Comparison of ENCODE assay signal across 23 cellular contexts in genomic region chr9:87327567-87328125, GRCh38.
A peak's percentile ranks its signal among the peaks of the same experiment; 100 is the strongest.
DNase-seq lines count a peak whose midpoint lies in the region; ATAC-seq, FAIRE-seq and TF ChIP-seq lines count a peak whose summit lies in the region.
"Had no signal": no experiment of that assay in that cellular context is flagged by ENCODE, and none has a peak within 500 bp of the region (broad histone marks: within the 10 kb centered on the region; RNA-seq: fewer than 3 reads in every experiment).

No MANE protein-coding gene starts in this region.

- H3K27me3 ChIP-seq in Caco-2 (replicated peaks; ENCODE audit: control insufficient read depth, insufficient read depth, low read length): no peaks in the 10 kb centered on the region

- H3K4me3 ChIP-seq in Caco-2 (ENCODE audit: low read depth, low read length): no peak overlapping the region
- H3K4me3 ChIP-seq: skin epidermis, tibial artery had no signal

- peak; percentile 65 for DNase-seq in EH (ENCODE audit: low read depth)
- peak; percentile 65 for DNase-seq in RWPE1 (ENCODE audit: low spot score)
- DNase-seq in dedifferentiated amniotic fluid mesenchymal stem cell (ENCODE audit: extremely low spot score): peak; percentile 63
- DNase-seq in osteocyte (ENCODE audit: extremely low spot score, unreplicated experiment): no peak
- no peak for DNase-seq in Caco-2
- no peak for DNase-seq in nephron progenitor cell
- DNase-seq in D721Med (ENCODE audit: insufficient read length, low spot score): no peak
- DNase-seq: activated CD4-positive, alpha-beta T cell treated with anti-CD3 and anti-CD28 coated beads, Interleukin-2, amount 10 ng/mL, durations not matched to agents 24 days and 14 days; activated naive CD8-positive, alpha-beta T cell treated with anti-CD3 and anti-CD28 coated beads for 36 hours; COR-L47; dermis blood vessel endothelial cell; erythroblast; NCI-H1436; NCI-H2171; NCI-H526 treated with DMSO at 0.1 percent for 48 hours; SHP77; stimulated activated CD4-positive, alpha-beta T cell treated with anti-CD3 and anti-CD28 coated beads, Interleukin-4, amount 100 ng/mL, for 1 hour; stimulated activated naive CD8-positive, alpha-beta T cell treated with anti-CD3 and anti-CD28 coated beads, Interleukin-15, Interleukin-2, amounts not matched to agents 100 U/mL and 50 U/mL, for 24 hours; tibial artery had no signal

- 0 out of 2 replicates have a peak, but pooled peaks cover 3% of the 10 kb centered on the region for H3K9me3 ChIP-seq in Caco-2

- no peak for FAIRE-seq in D721Med (lab: Jason Lieb, UNC)

- no peak for ATAC-seq in HG02885 (IDR thresholded peaks at IDR 0.05; ENCODE audit: poor library complexity, unreplicated experiment)
- ATAC-seq: stimulated activated naive CD8-positive, alpha-beta T cell treated with anti-CD3 and anti-CD28 coated beads, Interleukin-15, Interleukin-2, amounts not matched to agents 100 U/mL and 50 U/mL, for 24 hours had no signal

- H3K9me3 Mint-ChIP-seq in osteocyte (ENCODE audit: unreplicated experiment): peaks cover 8% of the 10 kb centered on the region
- no peaks in the 10 kb centered on the region for H3K9me3 Mint-ChIP-seq in Caco-2 (ENCODE audit: unreplicated experiment)
- H3K9me3 Mint-ChIP-seq in nephron progenitor cell: peaks cover 36% of the 10 kb centered on the region

- intact Hi-C loops in Caco-2 (cut with micrococcal nuclease; ENCODE audit: unreplicated experiment): no loop called here

- TF ChIP-seq CTCF in RWPE1 (conservative IDR thresholded peaks at IDR 0.05; ENCODE audit: low read depth) (no peak), osteocyte (IDR thresholded peaks at IDR 0.05) (no peak), Caco-2 (IDR thresholded peaks at IDR 0.05; ENCODE audit: insufficient read depth in 1 of 2, low read depth in 1 of 2, low read length in 1 of 2, severe bottlenecking in 1 of 2, unreplicated experiment in 1 of 2) (no peak), nephron progenitor cell (IDR thresholded peaks at IDR 0.05) (no peak), D721Med (IDR thresholded peaks at IDR 0.05; ENCODE audit: insufficient read depth, missing control alignments) (no peak)

- H3K36me3 ChIP-seq in Caco-2 (ENCODE audit: control insufficient read depth, insufficient read depth, low read length): no peaks in the 10 kb centered on the region

- H3K27ac ChIP-seq in RWPE1: no peak overlapping the region
- H3K27ac ChIP-seq: skin epidermis, tibial artery had no signal

- H3K4me1 Mint-ChIP-seq in osteocyte (ENCODE audit: unreplicated experiment) (peaks cover 40% of the 10 kb centered on the region), Caco-2 (ENCODE audit: low read depth, unreplicated experiment) (no peaks in the 10 kb centered on the region), nephron progenitor cell (peaks cover 16% of the 10 kb centered on the region)
- H3K4me1 Mint-ChIP-seq: activated CD4-positive, alpha-beta T cell treated with anti-CD3 and anti-CD28 coated beads, Interleukin-2, amount 10 ng/mL, durations not matched to agents 24 days and 14 days; activated naive CD8-positive, alpha-beta T cell treated with anti-CD3 and anti-CD28 coated beads for 36 hours had no signal

- POLR2A ChIA-PET in RWPE1 (lab: Yijun Ruan, JAX; ENCODE audit: low non-redundant PET) (no interaction called here), Caco-2 (lab: Charles Lee) (no interaction called here)

- H3K36me3 Mint-ChIP-seq in osteocyte (ENCODE audit: unreplicated experiment): peaks cover 8% of the 10 kb centered on the region
- no peaks in the 10 kb centered on the region for H3K36me3 Mint-ChIP-seq in Caco-2 (ENCODE audit: insufficient read depth, unreplicated experiment)
- H3K36me3 Mint-ChIP-seq in nephron progenitor cell (ENCODE audit: low read depth): peaks cover 6% of the 10 kb centered on the region
- H3K36me3 Mint-ChIP-seq: activated naive CD8-positive, alpha-beta T cell treated with anti-CD3 and anti-CD28 coated beads for 36 hours had no signal

- no peaks in the 10 kb centered on the region for H3K4me1 ChIP-seq in Caco-2

- no peak overlapping the region for H3K4me3 Mint-ChIP-seq in osteocyte (ENCODE audit: unreplicated experiment)
- no peak overlapping the region for H3K4me3 Mint-ChIP-seq in Caco-2 (ENCODE audit: unreplicated experiment)
- H3K4me3 Mint-ChIP-seq in nephron progenitor cell: no peak overlapping the region
- H3K4me3 Mint-ChIP-seq: activated CD4-positive, alpha-beta T cell treated with anti-CD3 and anti-CD28 coated beads, Interleukin-2, amount 10 ng/mL, durations not matched to agents 24 days and 14 days; activated naive CD8-positive, alpha-beta T cell treated with anti-CD3 and anti-CD28 coated beads for 36 hours; mesothelial cell of epicardium had no signal

- CTCF ChIA-PET in RWPE1 (lab: Yijun Ruan, JAX) (interaction anchor here (0.6 to 1.5 kb wide), 3 partner anchors 10 to 336 kb away, joined by 3 read pairs; no protein-coding TSS in a partner anchor), Caco-2 (lab: Charles Lee) (no interaction called here)

- BruUV-seq in Caco-2 (replicated peaks; lab: Mats Ljungman, UMichigan): no TSS peak

- H3K27me3 Mint-ChIP-seq in osteocyte (ENCODE audit: unreplicated experiment) (no peaks in the 10 kb centered on the region), Caco-2 (ENCODE audit: insufficient read depth, unreplicated experiment) (no peaks in the 10 kb centered on the region), nephron progenitor cell (ENCODE audit: low read depth, poor library complexity) (peaks cover 21% of the 10 kb centered on the region)
- H3K27me3 Mint-ChIP-seq: activated CD4-positive, alpha-beta T cell treated with anti-CD3 and anti-CD28 coated beads, Interleukin-2, amount 10 ng/mL, durations not matched to agents 24 days and 14 days had no signal

- H3K27ac Mint-ChIP-seq in osteocyte (ENCODE audit: unreplicated experiment) (peak overlapping the region; percentile 43), Caco-2 (ENCODE audit: unreplicated experiment) (no peak overlapping the region), nephron progenitor cell (no peak overlapping the region)
- H3K27ac Mint-ChIP-seq: activated CD4-positive, alpha-beta T cell treated with anti-CD3 and anti-CD28 coated beads, Interleukin-2, amount 10 ng/mL, durations not matched to agents 24 days and 14 days; activated naive CD8-positive, alpha-beta T cell treated with anti-CD3 and anti-CD28 coated beads for 36 hours; mesothelial cell of epicardium; progenitor cell of endocrine pancreas had no signal

Comparison
In these comparisons a context has a peak if more than half of its experiments do, and no peak if none do; other contexts are left out.
1. DNase-seq: peak in EH (single experiment), RWPE1 (single experiment) and dedifferentiated amniotic fluid mesenchymal stem cell (single experiment); none in osteocyte (single experiment), Caco-2 (0 of 2), nephron progenitor cell (single experiment) and D721Med (single experiment).